8 cellular contexts compared by ENCODE assay signal in genomic region chr5:176647870-176648466, GRCh38. TPM values are rescaled to one million over a fixed set of nuclear protein-coding genes. Genes with fewer than 3 reads are reported as not detected.
DNase-seq lines count a peak whose midpoint lies in the region; ATAC-seq and TF ChIP-seq lines count a peak whose summit lies in the region.

No MANE protein-coding gene starts in this region.

- H3F3A ChIP-seq in OCI-LY1 (ENCODE audit: insufficient read depth, low read length), result no peaks in the 10 kb centered on the region

- H3K4me1 ChIP-seq in OCI-LY1 (ENCODE audit: insufficient read depth, low read length, severe bottlenecking), result peaks cover 18% of the 10 kb centered on the region

- no peaks in the 10 kb centered on the region for H3K36me3 Mint-ChIP-seq in memory B cell

- no peaks in the 10 kb centered on the region for H3K9me3 Mint-ChIP-seq in memory B cell

- H3K4me3 Mint-ChIP-seq in memory B cell, result peak overlapping the region; percentile 79

- H3K27ac ChIP-seq in OCI-LY1 (ENCODE audit: low read depth, low read length, poor library complexity, severe bottlenecking), result no peak overlapping the region

- peak overlapping the region; percentile 68 for H3K4me3 ChIP-seq in OCI-LY1 (ENCODE audit: low read depth, low read length, poor library complexity, severe bottlenecking)

- DNase-seq in NCI-H446 (lab: John Stamatoyannopoulos, UW), result peak; percentile 43 to 67
- DNase-seq in NCI-H446 treated with DMSO at 0.1 percent for 48 hours (lab: John Stamatoyannopoulos, UW), result no peak
- peak; percentile 52 for DNase-seq in dermis blood vessel endothelial cell
- DNase-seq in memory B cell (ENCODE audit: low spot score in 2 of 2), result no peak
- peak; percentile 67 for DNase-seq in ureter (ENCODE audit: low spot score)
- DNase-seq in NCI-H1930 (lab: John Stamatoyannopoulos, UW), result no peak
- DNase-seq in NAMALWA (ENCODE audit: low spot score), result no peak

- no peaks in the 10 kb centered on the region for H3K36me3 ChIP-seq in OCI-LY1 (ENCODE audit: insufficient read depth, low read length)

- peaks cover 4% of the 10 kb centered on the region; the same call in 1 of the 2 replicates for H3K27me3 ChIP-seq in OCI-LY1 (ENCODE audit: insufficient read depth, low read length)

- H4K20me1 ChIP-seq in OCI-LY1 (ENCODE audit: insufficient read depth, low read length), result no peaks in the 10 kb centered on the region

- no peak for ATAC-seq in memory B cell (ENCODE audit: low read depth)

- H2AFZ ChIP-seq in OCI-LY1 (ENCODE audit: low read length), result no peak overlapping the region

- TF ChIP-seq CTCF in OCI-LY1 (IDR thresholded peaks at IDR 0.05; ENCODE audit: low read length), result no peak

- H3K9me2 ChIP-seq in OCI-LY1 (ENCODE audit: low read depth, low read length), result no peaks in the 10 kb centered on the region

- peak overlapping the region; percentile 68 for H3K9ac ChIP-seq in OCI-LY1 (ENCODE audit: low read length)

- peak overlapping the region; percentile 79 for H3K4me2 ChIP-seq in OCI-LY1 (ENCODE audit: low read length)

- H3K79me2 ChIP-seq in OCI-LY1 (ENCODE audit: insufficient read depth, low read length), result no peaks in the 10 kb centered on the region

- H3K27me3 Mint-ChIP-seq in memory B cell, result no peaks in the 10 kb centered on the region

- H3K4me1 Mint-ChIP-seq in memory B cell, result peaks cover 34% of the 10 kb centered on the region

- H3K27ac Mint-ChIP-seq in memory B cell, result no peak overlapping the region

- H3K9me3 ChIP-seq in OCI-LY1 (ENCODE audit: low read length), result no peaks in the 10 kb centered on the region

RNA-seq across cellular contexts. Expression of gene TSPAN17, which starts 0.7 kb away (rescaled TPM):
- total RNA-seq in dermis blood vessel endothelial cell (51.2 and 53.6 TPM in 2 replicates), ureter (33.8 TPM)

RNA-seq across cellular contexts. Expression of gene EIF4E1B, which starts 17.5 kb away (rescaled TPM):
- total RNA-seq in dermis blood vessel endothelial cell (not detected in 2 replicates), ureter (not detected)

RNA-seq across cellular contexts. Expression of gene SNCB, which starts 17.6 kb away (rescaled TPM):
- 0.84 and 1.4 TPM in 2 replicates for total RNA-seq in dermis blood vessel endothelial cell
- not detected for total RNA-seq in ureter

RNA-seq across cellular contexts. Expression of gene GPRIN1, which starts 38.0 kb away (rescaled TPM):
- total RNA-seq in dermis blood vessel endothelial cell, result 7.7 and 8.7 TPM in 2 replicates
- total RNA-seq in ureter, result 0.13 TPM

Comparison
In these comparisons a context has a peak if more than half of its experiments do, and no peak if none do; other contexts are left out.
1. DNase-seq: peak in NCI-H446 (2 of 2), dermis blood vessel endothelial cell (single experiment) and ureter (single experiment); none in NCI-H446 treated with DMSO at 0.1 percent for 48 hours (single experiment), memory B cell (0 of 2), NCI-H1930 (0 of 2) and NAMALWA (single experiment).